In genomic region chr1:219465247-219466093, GRCh38 we compare ENCODE assay signal across 9 cellular contexts.
DNase-seq lines count a peak whose midpoint lies in the region; ATAC-seq and TF ChIP-seq lines count a peak whose summit lies in the region.
"Had no signal": no experiment of that assay in that cellular context is flagged by ENCODE, and none has a peak within 500 bp of the region (broad histone marks: within the 10 kb centered on the region; RNA-seq: fewer than 3 reads in every experiment).

No MANE protein-coding gene starts in this region.

- POLR2A ChIA-PET in activated CD4-positive, alpha-beta memory T cell treated with anti-CD3 and anti-CD28 coated beads, Interleukin-2, amount 10 ng/mL, durations not matched to agents 7 days and 5 days (lab: Charles Lee): no interaction called here

- no peak overlapping the region for H3K4me3 Mint-ChIP-seq in activated CD4-positive, alpha-beta memory T cell treated with anti-CD3 and anti-CD28 coated beads, Interleukin-2, amount 10 ng/mL, durations not matched to agents 7 days and 5 days
- H3K4me3 Mint-ChIP-seq in activated naive CD8-positive, alpha-beta T cell treated with anti-CD3 and anti-CD28 coated beads, Interleukin-2, amount 50 U/mL, for 24 hours: no peak overlapping the region

- peak; percentile 69 for ATAC-seq in GM18907 (IDR thresholded peaks at IDR 0.05; ENCODE audit: unreplicated experiment)
- ATAC-seq in HG02938 (IDR thresholded peaks at IDR 0.05; ENCODE audit: unreplicated experiment): peak; percentile 67
- no peak for ATAC-seq in activated naive CD8-positive, alpha-beta T cell treated with anti-CD3 and anti-CD28 coated beads, Interleukin-2, amount 50 U/mL, for 24 hours
- ATAC-seq: Panc1 had no signal

- CTCF ChIA-PET in activated CD4-positive, alpha-beta memory T cell treated with anti-CD3 and anti-CD28 coated beads, Interleukin-2, amount 10 ng/mL, durations not matched to agents 7 days and 5 days (lab: Charles Lee): no interaction called here

- peaks cover 26% of the 10 kb centered on the region for H3K4me1 Mint-ChIP-seq in activated CD4-positive, alpha-beta memory T cell treated with anti-CD3 and anti-CD28 coated beads, Interleukin-2, amount 10 ng/mL, durations not matched to agents 7 days and 5 days
- H3K4me1 Mint-ChIP-seq in activated naive CD8-positive, alpha-beta T cell treated with anti-CD3 and anti-CD28 coated beads, Interleukin-2, amount 50 U/mL, for 24 hours: no peaks in the 10 kb centered on the region

- H3K27me3 Mint-ChIP-seq in activated CD4-positive, alpha-beta memory T cell treated with anti-CD3 and anti-CD28 coated beads, Interleukin-2, amount 10 ng/mL, durations not matched to agents 7 days and 5 days: no peaks in the 10 kb centered on the region
- H3K27me3 Mint-ChIP-seq in activated naive CD8-positive, alpha-beta T cell treated with anti-CD3 and anti-CD28 coated beads, Interleukin-2, amount 50 U/mL, for 24 hours: no peaks in the 10 kb centered on the region

- DNase-seq in AG09319 (ENCODE audit: extremely low read depth, low read depth) (peak; percentile 68), RKO (ENCODE audit: low spot score) (no peak), midbrain (lab: John Stamatoyannopoulos, UW) (no peak), NCI-H2029 treated with DMSO at 0.1 percent for 48 hours (lab: John Stamatoyannopoulos, UW) (no peak)
- DNase-seq in activated CD4-positive, alpha-beta memory T cell treated with anti-CD3 and anti-CD28 coated beads, Interleukin-2, amount 10 ng/mL, durations not matched to agents 7 days and 5 days: no peak
- no peak for DNase-seq in activated naive CD8-positive, alpha-beta T cell treated with anti-CD3 and anti-CD28 coated beads, Interleukin-2, amount 50 U/mL, for 24 hours

- peak overlapping the region; percentile 45 for H3K27ac Mint-ChIP-seq in activated CD4-positive, alpha-beta memory T cell treated with anti-CD3 and anti-CD28 coated beads, Interleukin-2, amount 10 ng/mL, durations not matched to agents 7 days and 5 days
- no peak overlapping the region for H3K27ac Mint-ChIP-seq in activated naive CD8-positive, alpha-beta T cell treated with anti-CD3 and anti-CD28 coated beads, Interleukin-2, amount 50 U/mL, for 24 hours

- H3K9me3 Mint-ChIP-seq in activated CD4-positive, alpha-beta memory T cell treated with anti-CD3 and anti-CD28 coated beads, Interleukin-2, amount 10 ng/mL, durations not matched to agents 7 days and 5 days: no peaks in the 10 kb centered on the region
- H3K9me3 Mint-ChIP-seq in activated naive CD8-positive, alpha-beta T cell treated with anti-CD3 and anti-CD28 coated beads, Interleukin-2, amount 50 U/mL, for 24 hours: no peaks in the 10 kb centered on the region

- H3K36me3 Mint-ChIP-seq in activated CD4-positive, alpha-beta memory T cell treated with anti-CD3 and anti-CD28 coated beads, Interleukin-2, amount 10 ng/mL, durations not matched to agents 7 days and 5 days (ENCODE audit: low read depth): no peaks in the 10 kb centered on the region
- no peaks in the 10 kb centered on the region for H3K36me3 Mint-ChIP-seq in activated naive CD8-positive, alpha-beta T cell treated with anti-CD3 and anti-CD28 coated beads, Interleukin-2, amount 50 U/mL, for 24 hours (ENCODE audit: low read depth)

- no peak for TF ChIP-seq CTCF in AG09319 (IDR thresholded peaks at IDR 0.05; ENCODE audit: low read depth, low read length)
